1 cellular context compared by ENCODE assay signal in genomic region chr1:94550800-94551241, GRCh38.
TF ChIP-seq lines count a peak whose summit lies in the region.

No MANE protein-coding gene starts in this region.

TF ChIP-seq in GM23338, 12 proteins besides CTCF, POLR2A, EP300 and RAD21 (continued from another document):
- TF ChIP-seq, protein P1, sequence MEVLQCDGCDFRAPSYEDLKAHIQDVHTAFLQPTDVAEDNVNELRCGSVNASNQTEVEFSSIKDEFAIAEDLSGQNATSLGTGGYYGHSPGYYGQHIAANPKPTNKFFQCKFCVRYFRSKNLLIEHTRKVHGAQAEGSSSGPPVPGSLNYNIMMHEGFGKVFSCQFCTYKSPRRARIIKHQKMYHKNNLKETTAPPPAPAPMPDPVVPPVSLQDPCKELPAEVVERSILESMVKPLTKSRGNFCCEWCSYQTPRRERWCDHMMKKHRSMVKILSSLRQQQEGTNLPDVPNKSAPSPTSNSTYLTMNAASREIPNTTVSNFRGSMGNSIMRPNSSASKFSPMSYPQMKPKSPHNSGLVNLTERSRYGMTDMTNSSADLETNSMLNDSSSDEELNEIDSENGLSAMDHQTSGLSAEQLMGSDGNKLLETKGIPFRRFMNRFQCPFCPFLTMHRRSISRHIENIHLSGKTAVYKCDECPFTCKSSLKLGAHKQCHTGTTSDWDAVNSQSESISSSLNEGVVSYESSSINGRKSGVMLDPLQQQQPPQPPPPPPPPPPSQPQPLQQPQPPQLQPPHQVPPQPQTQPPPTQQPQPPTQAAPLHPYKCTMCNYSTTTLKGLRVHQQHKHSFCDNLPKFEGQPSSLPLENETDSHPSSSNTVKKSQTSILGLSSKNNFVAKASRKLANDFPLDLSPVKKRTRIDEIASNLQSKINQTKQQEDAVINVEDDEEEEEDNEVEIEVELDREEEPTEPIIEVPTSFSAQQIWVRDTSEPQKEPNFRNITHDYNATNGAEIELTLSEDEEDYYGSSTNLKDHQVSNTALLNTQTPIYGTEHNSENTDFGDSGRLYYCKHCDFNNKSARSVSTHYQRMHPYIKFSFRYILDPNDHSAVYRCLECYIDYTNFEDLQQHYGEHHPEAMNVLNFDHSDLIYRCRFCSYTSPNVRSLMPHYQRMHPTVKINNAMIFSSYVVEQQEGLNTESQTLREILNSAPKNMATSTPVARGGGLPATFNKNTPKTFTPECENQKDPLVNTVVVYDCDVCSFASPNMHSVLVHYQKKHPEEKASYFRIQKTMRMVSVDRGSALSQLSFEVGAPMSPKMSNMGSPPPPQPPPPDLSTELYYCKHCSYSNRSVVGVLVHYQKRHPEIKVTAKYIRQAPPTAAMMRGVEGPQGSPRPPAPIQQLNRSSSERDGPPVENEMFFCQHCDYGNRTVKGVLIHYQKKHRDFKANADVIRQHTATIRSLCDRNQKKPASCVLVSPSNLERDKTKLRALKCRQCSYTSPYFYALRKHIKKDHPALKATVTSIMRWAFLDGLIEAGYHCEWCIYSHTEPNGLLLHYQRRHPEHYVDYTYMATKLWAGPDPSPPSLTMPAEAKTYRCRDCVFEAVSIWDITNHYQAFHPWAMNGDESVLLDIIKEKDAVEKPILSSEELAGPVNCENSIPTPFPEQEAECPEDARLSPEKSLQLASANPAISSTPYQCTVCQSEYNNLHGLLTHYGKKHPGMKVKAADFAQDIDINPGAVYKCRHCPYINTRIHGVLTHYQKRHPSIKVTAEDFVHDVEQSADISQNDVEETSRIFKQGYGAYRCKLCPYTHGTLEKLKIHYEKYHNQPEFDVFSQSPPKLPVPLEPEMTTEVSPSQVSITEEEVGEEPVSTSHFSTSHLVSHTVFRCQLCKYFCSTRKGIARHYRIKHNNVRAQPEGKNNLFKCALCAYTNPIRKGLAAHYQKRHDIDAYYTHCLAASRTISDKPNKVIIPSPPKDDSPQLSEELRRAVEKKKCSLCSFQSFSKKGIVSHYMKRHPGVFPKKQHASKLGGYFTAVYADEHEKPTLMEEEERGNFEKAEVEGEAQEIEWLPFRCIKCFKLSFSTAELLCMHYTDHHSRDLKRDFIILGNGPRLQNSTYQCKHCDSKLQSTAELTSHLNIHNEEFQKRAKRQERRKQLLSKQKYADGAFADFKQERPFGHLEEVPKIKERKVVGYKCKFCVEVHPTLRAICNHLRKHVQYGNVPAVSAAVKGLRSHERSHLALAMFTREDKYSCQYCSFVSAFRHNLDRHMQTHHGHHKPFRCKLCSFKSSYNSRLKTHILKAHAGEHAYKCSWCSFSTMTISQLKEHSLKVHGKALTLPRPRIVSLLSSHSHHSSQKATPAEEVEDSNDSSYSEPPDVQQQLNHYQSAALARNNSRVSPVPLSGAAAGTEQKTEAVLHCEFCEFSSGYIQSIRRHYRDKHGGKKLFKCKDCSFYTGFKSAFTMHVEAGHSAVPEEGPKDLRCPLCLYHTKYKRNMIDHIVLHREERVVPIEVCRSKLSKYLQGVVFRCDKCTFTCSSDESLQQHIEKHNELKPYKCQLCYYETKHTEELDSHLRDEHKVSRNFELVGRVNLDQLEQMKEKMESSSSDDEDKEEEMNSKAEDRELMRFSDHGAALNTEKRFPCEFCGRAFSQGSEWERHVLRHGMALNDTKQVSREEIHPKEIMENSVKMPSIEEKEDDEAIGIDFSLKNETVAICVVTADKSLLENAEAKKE (CRISPR knock-in tag; IDR thresholded peaks at IDR 0.05) = no peak
- TF ChIP-seq NANOG (IDR thresholded peaks at IDR 0.05; ENCODE audit: borderline replicate concordance) = no peak
- no peak for TF ChIP-seq REST (IDR thresholded peaks at IDR 0.05; ENCODE audit: unreplicated experiment)
- TF ChIP-seq ZNF331 (CRISPR knock-in tag; IDR thresholded peaks at IDR 0.05; ENCODE audit: low read depth) = no peak
- TF ChIP-seq JUNB (IDR thresholded peaks at IDR 0.05; ENCODE audit: unreplicated experiment) = no peak
- no peak for TF ChIP-seq EZH2 (IDR thresholded peaks at IDR 0.05; ENCODE audit: low read depth, unreplicated experiment)
- TF ChIP-seq, protein P2, sequence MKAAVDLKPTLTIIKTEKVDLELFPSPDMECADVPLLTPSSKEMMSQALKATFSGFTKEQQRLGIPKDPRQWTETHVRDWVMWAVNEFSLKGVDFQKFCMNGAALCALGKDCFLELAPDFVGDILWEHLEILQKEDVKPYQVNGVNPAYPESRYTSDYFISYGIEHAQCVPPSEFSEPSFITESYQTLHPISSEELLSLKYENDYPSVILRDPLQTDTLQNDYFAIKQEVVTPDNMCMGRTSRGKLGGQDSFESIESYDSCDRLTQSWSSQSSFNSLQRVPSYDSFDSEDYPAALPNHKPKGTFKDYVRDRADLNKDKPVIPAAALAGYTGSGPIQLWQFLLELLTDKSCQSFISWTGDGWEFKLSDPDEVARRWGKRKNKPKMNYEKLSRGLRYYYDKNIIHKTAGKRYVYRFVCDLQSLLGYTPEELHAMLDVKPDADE (IDR thresholded peaks at IDR 0.05) = no peak
- TF ChIP-seq ZNF114 (CRISPR knock-in tag; IDR thresholded peaks at IDR 0.05) = no peak
- TF ChIP-seq CREB1 (CRISPR knock-in tag; IDR thresholded peaks at IDR 0.05; ENCODE audit: low read depth) = no peak
